ENCODE assay signal across 8 cellular contexts in genomic region chr6:113969888-113970807, GRCh38. TPM values are rescaled to one million over a fixed set of nuclear protein-coding genes. Genes with fewer than 3 reads are reported as not detected.
DNase-seq lines count a peak whose midpoint lies in the region; ATAC-seq, FAIRE-seq and TF ChIP-seq lines count a peak whose summit lies in the region.

No MANE protein-coding gene starts in this region.

- peak; percentile 61 for ATAC-seq in WTC11

- H3K4me1 ChIP-seq in keratinocyte (ENCODE audit: control insufficient read depth, extremely low read depth, insufficient read depth, low read length): peaks cover 18% of the 10 kb centered on the region

- H3K36me3 Mint-ChIP-seq in HFFc6 (ENCODE audit: low read depth) (no peaks in the 10 kb centered on the region), WTC11 (peaks cover 4% of the 10 kb centered on the region; the same call in 1 of the 2 replicates)

- H3K27ac Mint-ChIP-seq in HFFc6 (peak overlapping the region; percentile 99), WTC11 (peak overlapping the region; percentile 93)

- H2AFZ ChIP-seq in keratinocyte (ENCODE audit: control insufficient read depth, low read length): peak overlapping the region; percentile 94

- dilution Hi-C loops in keratinocyte (cut with MboI; ENCODE audit: extremely low pct_ligation_motif_present, low sequenced_read_pairs): no loop called here

- H3K4me3 ChIP-seq in NB4 (ENCODE audit: low read depth, low read length) (peak overlapping the region; percentile 80), keratinocyte (ENCODE audit: control insufficient read depth in 2 of 3, extremely low read depth in 1 of 3, insufficient read depth in 2 of 3, low read depth in 1 of 3, low read length in 3 of 3) (peak overlapping the region; percentile 85 to 98 (median 85))

- H3K4me1 Mint-ChIP-seq in HFFc6 (ENCODE audit: low read depth) (peaks cover 37% of the 10 kb centered on the region), WTC11 (peaks cover 46% of the 10 kb centered on the region)

- H3K9me3 Mint-ChIP-seq in HFFc6 (no peaks in the 10 kb centered on the region), WTC11 (no peaks in the 10 kb centered on the region)

- DNase-seq in GM12892 (ENCODE audit: insufficient read length) (peak; percentile 35), HFFc6 (no peak), NB4 (ENCODE audit: low read depth) (peak; percentile 80), WTC11 (ENCODE audit: low spot score) (peak; percentile 68), keratinocyte (ENCODE audit: low read depth, low spot score) (no peak), cerebellar nuclear complex (lab: John Stamatoyannopoulos, UW) (no peak)
- peak; percentile 36 for DNase-seq in central memory CD4-positive, alpha-beta T cell
- peak; percentile 18 to 46 (median 24) for DNase-seq in stimulated activated CD4-positive, alpha-beta T cell treated with anti-CD3 and anti-CD28 coated beads, Interleukin-12 subunit alpha, Interleukin-12 subunit beta, amount 100 ng/mL, for 48 hours (ENCODE audit: low read depth in 2 of 3, low spot score in 1 of 3)

- peak overlapping the region; percentile 97 for H3K4me2 ChIP-seq in keratinocyte (ENCODE audit: control insufficient read depth, extremely low read depth, insufficient read depth, low read depth, low read length)

- peaks cover 2% of the 10 kb centered on the region; the same call in 1 of the 2 replicates for H3K27me3 Mint-ChIP-seq in HFFc6 (ENCODE audit: insufficient read depth)
- peaks cover 7% of the 10 kb centered on the region; the same call in 1 of the 2 replicates for H3K27me3 Mint-ChIP-seq in WTC11 (ENCODE audit: low read depth)

- no peaks in the 10 kb centered on the region for H3K27me3 ChIP-seq in keratinocyte (ENCODE audit: control insufficient read depth, extremely low read depth, insufficient read depth, low read length)

- CTCF ChIA-PET in WTC11 (lab: Charles Lee): interaction anchor here (1.4 to 2.2 kb wide), 3 partner anchors 11 to 138 kb away, joined by 3 to 8 read pairs (median 8); no protein-coding TSS in a partner anchor

- H4K20me1 ChIP-seq in keratinocyte (ENCODE audit: control insufficient read depth, extremely low read depth, insufficient read depth, low read length): peaks cover 17% of the 10 kb centered on the region

- no peaks in the 10 kb centered on the region for H3K9me3 ChIP-seq in keratinocyte (ENCODE audit: control insufficient read depth, low read depth, low read length)

- H3K36me3 ChIP-seq in keratinocyte (ENCODE audit: control insufficient read depth in 2 of 2, extremely low read depth in 1 of 2, insufficient read depth in 2 of 2, low read length in 2 of 2): peaks cover 0 to 3% of the 10 kb centered on the region in 2 experiments

- H3K9me1 ChIP-seq in keratinocyte (ENCODE audit: control insufficient read depth, extremely low read depth, insufficient read depth, low read length): no peaks in the 10 kb centered on the region

- H3K79me2 ChIP-seq in keratinocyte (ENCODE audit: control insufficient read depth, insufficient read depth, low read length): peaks cover 59% of the 10 kb centered on the region

- peak overlapping the region; percentile 84 for H3K27ac ChIP-seq in keratinocyte (ENCODE audit: control insufficient read depth, insufficient read depth, low read length)

- TF ChIP-seq POLR2A in GM12892 (IDR thresholded peaks at IDR 0.05; ENCODE audit: low read depth, low read length) (no peak), NB4 (IDR thresholded peaks at IDR 0.05; ENCODE audit: extremely low read depth, insufficient read length) (peak; percentile 8)

- no peak for TF ChIP-seq CTCF in HFFc6 (IDR thresholded peaks at IDR 0.05)
- no peak for TF ChIP-seq CTCF in NB4 (IDR thresholded peaks at IDR 0.05; ENCODE audit: low read depth, low read length)
- no peak for TF ChIP-seq CTCF in WTC11 (IDR thresholded peaks at IDR 0.05)
- no peak for TF ChIP-seq CTCF in keratinocyte (optimal IDR thresholded peaks at IDR 0.05 in 1 of 3, IDR thresholded peaks at IDR 0.05 in 1 of 3, conservative IDR thresholded peaks at IDR 0.05 in 1 of 3; ENCODE audit: extremely low read depth in 1 of 3, insufficient read depth in 2 of 3, low read length in 3 of 3)

- H3K4me3 Mint-ChIP-seq in HFFc6: peak overlapping the region; percentile 94
- H3K4me3 Mint-ChIP-seq in WTC11: peak overlapping the region; percentile 99

- POLR2A ChIA-PET in WTC11 (lab: Charles Lee): interaction anchor here (0.6 kb wide), 1 partner anchor 674 kb away, joined by 4 read pairs; no protein-coding TSS in a partner anchor

- peak overlapping the region; percentile 84 for H3K9ac ChIP-seq in keratinocyte (ENCODE audit: control insufficient read depth, extremely low read depth, insufficient read depth, low read length)

- FAIRE-seq in GM12892 (lab: Jason Lieb, UNC) (peak; percentile 94), keratinocyte (lab: Jason Lieb, UNC) (peak; percentile 74)

TF ChIP-seq in WTC11, 78 proteins besides CTCF, POLR2A, EP300 and RAD21 (continues in another document):
- no peak for TF ChIP-seq ZBTB21 (CRISPR knock-in tag; IDR thresholded peaks at IDR 0.05; ENCODE audit: borderline replicate concordance)
- TF ChIP-seq HMGA2 (CRISPR knock-in tag; IDR thresholded peaks at IDR 0.05): no peak
- TF ChIP-seq FOXK1 (CRISPR knock-in tag; IDR thresholded peaks at IDR 0.05): no peak
- no peak for TF ChIP-seq ZNF281 (CRISPR knock-in tag; IDR thresholded peaks at IDR 0.05)
- TF ChIP-seq NFE2L1 (CRISPR knock-in tag; IDR thresholded peaks at IDR 0.05): no peak
- no peak; the same call in 1 of the 2 replicates for TF ChIP-seq ARID4B (CRISPR knock-in tag; IDR thresholded peaks at IDR 0.05; ENCODE audit: borderline replicate concordance)
- TF ChIP-seq TEAD4 (CRISPR knock-in tag; IDR thresholded peaks at IDR 0.05): no peak
- TF ChIP-seq ELF4 (CRISPR knock-in tag; IDR thresholded peaks at IDR 0.05; ENCODE audit: low read depth): no peak
- peak; percentile 24; the same call in 1 of the 2 replicates for TF ChIP-seq GABPB1 (CRISPR knock-in tag; IDR thresholded peaks at IDR 0.05)

RNA-seq across cellular contexts. Expression of gene HDAC2, which starts 0.8 kb away (rescaled TPM):
- 103 TPM for polyA plus RNA-seq in GM12892 (2012; ENCODE audit: missing spikeins)
- total RNA-seq in HFFc6 (2021; fragmentation: NEBNext Ultra II Directional; extraction: Animal tissue kit (Norgen Biotek cat#: 25700)): 100 to 1,000 TPM in 4 of 6 experiments, 10 to 100 TPM in 2; 85.8 to 108 (median 103) TPM
- 318 to 331 TPM (median 321 TPM) in 3 replicates for total RNA-seq in WTC11 (2021)
- polyA plus RNA-seq in keratinocyte: 120 to 222 TPM (median 133 TPM) in 3 replicates
- polyA plus RNA-seq in keratinocyte (2011; ENCODE audit: low read depth): 121 TPM
- polyA plus RNA-seq in keratinocyte (2011; cell fraction: cytosol; rRNA removed): 107 and 217 TPM in 2 replicates
- 114 and 143 TPM in 2 replicates for polyA plus RNA-seq in keratinocyte (2011; cell fraction: nucleus; rRNA removed)
- polyA plus RNA-seq in keratinocyte (2012; ENCODE audit: low replicate concordance): 116 and 144 TPM in 2 replicates
- 34.5 to 273 TPM (median 116 TPM) in 3 replicates for polyA minus RNA-seq in keratinocyte
- polyA minus RNA-seq in keratinocyte (2011; cell fraction: cytosol; rRNA and poly(A)+ RNA removed): 132 TPM
- 39.5 and 76.5 TPM in 2 replicates for polyA minus RNA-seq in keratinocyte (2011; cell fraction: nucleus; rRNA and poly(A)+ RNA removed)

Comparison
In these comparisons a context has a peak if more than half of its experiments do, and no peak if none do; other contexts are left out.
1. DNase-seq: peak in GM12892 (single experiment), NB4 (single experiment), WTC11 (single experiment), central memory CD4-positive, alpha-beta T cell (single experiment) and stimulated activated CD4-positive, alpha-beta T cell treated with anti-CD3 and anti-CD28 coated beads, Interleukin-12 subunit alpha, Interleukin-12 subunit beta, amount 100 ng/mL, for 48 hours (3 of 3); none in HFFc6 (single experiment), keratinocyte (single experiment) and cerebellar nuclear complex (0 of 2).